ENCODE assay signal across 18 cellular contexts in the genomic region with DNA sequence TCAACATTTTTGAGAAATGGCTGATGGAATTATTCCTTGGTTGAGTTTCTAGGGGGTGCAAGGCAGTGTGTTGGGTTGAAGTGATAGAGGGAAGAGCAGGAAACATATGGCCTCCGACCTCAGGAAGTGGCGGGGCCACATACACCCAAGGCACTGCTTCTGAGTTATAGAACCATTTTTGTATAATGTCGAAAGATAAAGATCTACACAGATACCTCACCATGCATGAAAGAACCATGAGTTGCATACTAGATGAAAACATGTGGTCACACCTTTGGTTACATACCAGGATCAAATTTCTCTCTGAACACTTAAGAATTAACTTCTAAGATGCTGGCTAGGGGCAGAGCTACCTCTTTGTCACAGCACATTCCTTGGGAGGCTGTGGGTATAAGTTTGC. TPM values are rescaled to one million over a fixed set of nuclear protein-coding genes. Genes with fewer than 3 reads are reported as not detected.
DNase-seq lines count a peak whose midpoint lies in the region; ATAC-seq and TF ChIP-seq lines count a peak whose summit lies in the region.
"Had no signal": no experiment of that assay in that cellular context is flagged by ENCODE, and none has a peak within 500 bp of the region (broad histone marks: within the 10 kb centered on the region; RNA-seq: fewer than 3 reads in every experiment).

No MANE protein-coding gene starts in this region.

- no peak for TF ChIP-seq CTCF in neural progenitor cell (IDR thresholded peaks at IDR 0.05)

- no peak overlapping the region for H3K27ac ChIP-seq in neural progenitor cell
- H3K27ac ChIP-seq: esophagus squamous epithelium, left lung had no signal

- peaks cover 2% of the 10 kb centered on the region for H3K27me3 Mint-ChIP-seq in activated CD4-positive, alpha-beta T cell treated with anti-CD3 and anti-CD28 coated beads for 36 hours
- peaks cover 7% of the 10 kb centered on the region for H3K27me3 Mint-ChIP-seq in activated T-helper 17 cell treated with anti-CD3 and anti-CD28 coated beads, Interleukin-2, amount 50 U/mL, for 72 hours
- no peaks in the 10 kb centered on the region for H3K27me3 Mint-ChIP-seq in neural progenitor cell (ENCODE audit: insufficient read depth, low read depth)

- H3K9me3 ChIP-seq in neural progenitor cell (ENCODE audit: low read depth), result no peaks in the 10 kb centered on the region
- H3K9me3 ChIP-seq: left lung had no signal

- no peak overlapping the region for H3K27ac Mint-ChIP-seq in activated CD4-positive, alpha-beta T cell treated with anti-CD3 and anti-CD28 coated beads for 36 hours
- H3K27ac Mint-ChIP-seq in activated T-helper 17 cell treated with anti-CD3 and anti-CD28 coated beads, Interleukin-2, amount 50 U/mL, for 72 hours, result no peak overlapping the region
- H3K27ac Mint-ChIP-seq in neural progenitor cell, result peak overlapping the region; percentile 21
- H3K27ac Mint-ChIP-seq: dendritic cell treated with granulocyte-macrophage colony-stimulating factor and Interleukin-4, amounts not matched to agents 40 ng/mL and 50 ng/mL, for 4 days; progenitor cell of endocrine pancreas had no signal

- no peak overlapping the region for H3K4me3 Mint-ChIP-seq in activated CD4-positive, alpha-beta T cell treated with anti-CD3 and anti-CD28 coated beads for 36 hours
- no peak overlapping the region for H3K4me3 Mint-ChIP-seq in activated T-helper 17 cell treated with anti-CD3 and anti-CD28 coated beads, Interleukin-2, amount 50 U/mL, for 72 hours
- H3K4me3 Mint-ChIP-seq in neural progenitor cell, result no peak overlapping the region
- H3K4me3 Mint-ChIP-seq: dendritic cell treated with granulocyte-macrophage colony-stimulating factor and Interleukin-4, amounts not matched to agents 40 ng/mL and 50 ng/mL, for 4 days had no signal

- ATAC-seq in activated CD4-positive, alpha-beta T cell treated with anti-CD3 and anti-CD28 coated beads for 36 hours, result peak; percentile 39
- peak; percentile 55 for ATAC-seq in activated T-helper 17 cell treated with anti-CD3 and anti-CD28 coated beads, Interleukin-2, amount 50 U/mL, for 72 hours (replicated peaks)
- ATAC-seq in HG03175 (IDR thresholded peaks at IDR 0.05; ENCODE audit: unreplicated experiment), result no peak
- ATAC-seq: A549, left lung, Panc1 had no signal

- CTCF ChIA-PET in activated CD4-positive, alpha-beta T cell treated with anti-CD3 and anti-CD28 coated beads for 36 hours (lab: Charles Lee), result no interaction called here

- H3F3A ChIP-seq in neural progenitor cell (ENCODE audit: low read depth), result no peaks in the 10 kb centered on the region

- H4K20me1 ChIP-seq in neural progenitor cell (ENCODE audit: low read depth), result no peaks in the 10 kb centered on the region

- intact Hi-C loops in activated CD4-positive, alpha-beta T cell treated with anti-CD3 and anti-CD28 coated beads for 36 hours (cut with DNase I, micrococcal nuclease), result no loop called here

- no peak overlapping the region for H3K9ac ChIP-seq in neural progenitor cell

- no peak overlapping the region for H3K4me2 ChIP-seq in neural progenitor cell
- H3K4me2 ChIP-seq: A549 had no signal

- H3K4me1 ChIP-seq in neural progenitor cell, result no peaks in the 10 kb centered on the region
- H3K4me1 ChIP-seq: left lung had no signal

- no peaks in the 10 kb centered on the region for H3K27me3 ChIP-seq in neural progenitor cell
- H3K27me3 ChIP-seq: esophagus squamous epithelium, left lung had no signal

- POLR2A ChIA-PET in activated CD4-positive, alpha-beta T cell treated with anti-CD3 and anti-CD28 coated beads for 36 hours (lab: Charles Lee), result no interaction called here

- no peaks in the 10 kb centered on the region for H3K36me3 Mint-ChIP-seq in activated CD4-positive, alpha-beta T cell treated with anti-CD3 and anti-CD28 coated beads for 36 hours (ENCODE audit: low read depth)
- H3K36me3 Mint-ChIP-seq in activated T-helper 17 cell treated with anti-CD3 and anti-CD28 coated beads, Interleukin-2, amount 50 U/mL, for 72 hours (ENCODE audit: low read depth), result no peaks in the 10 kb centered on the region
- no peaks in the 10 kb centered on the region for H3K36me3 Mint-ChIP-seq in neural progenitor cell

- H3K4me1 Mint-ChIP-seq in activated CD4-positive, alpha-beta T cell treated with anti-CD3 and anti-CD28 coated beads for 36 hours, result peaks cover 14% of the 10 kb centered on the region
- peaks cover 6% of the 10 kb centered on the region for H3K4me1 Mint-ChIP-seq in activated T-helper 17 cell treated with anti-CD3 and anti-CD28 coated beads, Interleukin-2, amount 50 U/mL, for 72 hours
- no peaks in the 10 kb centered on the region for H3K4me1 Mint-ChIP-seq in neural progenitor cell

- no peaks in the 10 kb centered on the region for H3K79me2 ChIP-seq in neural progenitor cell (ENCODE audit: low read depth)

- no peak overlapping the region for H3K4me3 ChIP-seq in neural progenitor cell
- H3K4me3 ChIP-seq: A549, esophagus squamous epithelium, left lung had no signal

- no peaks in the 10 kb centered on the region for H3K9me3 Mint-ChIP-seq in activated CD4-positive, alpha-beta T cell treated with anti-CD3 and anti-CD28 coated beads for 36 hours (ENCODE audit: low read depth)
- no peaks in the 10 kb centered on the region for H3K9me3 Mint-ChIP-seq in activated T-helper 17 cell treated with anti-CD3 and anti-CD28 coated beads, Interleukin-2, amount 50 U/mL, for 72 hours
- H3K9me3 Mint-ChIP-seq in neural progenitor cell, result no peaks in the 10 kb centered on the region

- peak; percentile 11 for DNase-seq in activated CD4-positive, alpha-beta T cell treated with anti-CD3 and anti-CD28 coated beads for 36 hours
- DNase-seq in activated CD4-positive, alpha-beta T cell treated with anti-CD3 and anti-CD28 coated beads for 4 hours, result no peak
- DNase-seq in KG1 (lab: John Stamatoyannopoulos, UW) (peak; percentile 44), neural progenitor cell (ENCODE audit: low spot score) (no peak), putamen (ENCODE audit: low spot score) (no peak), CD1c-positive myeloid dendritic cell (ENCODE audit: extremely low spot score) (no peak)
- DNase-seq: aorta, esophagus squamous epithelium, left lung, NCI-H187 treated with DMSO at 0.1 percent for 48 hours, NCI-H526 treated with DMSO at 0.1 percent for 48 hours, substantia nigra had no signal

- peak overlapping the region; percentile 35 for H2AFZ ChIP-seq in neural progenitor cell (replicated peaks)

- H3K36me3 ChIP-seq in neural progenitor cell, result no peaks in the 10 kb centered on the region
- H3K36me3 ChIP-seq: esophagus squamous epithelium, left lung had no signal

RNA-seq across cellular contexts. Expression of gene LAMA3, which starts 23.2 kb away (rescaled TPM):
- total RNA-seq in activated CD4-positive, alpha-beta T cell treated with anti-CD3 and anti-CD28 coated beads for 36 hours, result under 1 TPM; 0.07 to 0.09 TPM
- under 1 TPM; 0.11 to 0.24 TPM for total RNA-seq in activated T-helper 17 cell treated with anti-CD3 and anti-CD28 coated beads, Interleukin-2, amount 50 U/mL, for 72 hours
- total RNA-seq in neural progenitor cell (ENCODE audit: low replicate concordance), result 0.28 and 0.47 TPM in 2 replicates

RNA-seq across cellular contexts. Expression of gene ANKRD29, which starts 49.7 kb away (rescaled TPM):
- under 1 TPM; 0.21 TPM for total RNA-seq in activated CD4-positive, alpha-beta T cell treated with anti-CD3 and anti-CD28 coated beads for 36 hours
- total RNA-seq in activated T-helper 17 cell treated with anti-CD3 and anti-CD28 coated beads, Interleukin-2, amount 50 U/mL, for 72 hours, result not detected
- total RNA-seq in neural progenitor cell (ENCODE audit: low replicate concordance), result 0.65 and 0.81 TPM in 2 replicates

Comparison
In these comparisons a context has a peak if more than half of its experiments do, and no peak if none do; other contexts are left out.
1. DNase-seq: peak in activated CD4-positive, alpha-beta T cell treated with anti-CD3 and anti-CD28 coated beads for 36 hours (single experiment) and KG1 (single experiment); none in activated CD4-positive, alpha-beta T cell treated with anti-CD3 and anti-CD28 coated beads for 4 hours (0 of 2), neural progenitor cell (single experiment), putamen (single experiment) and CD1c-positive myeloid dendritic cell (single experiment).